26 cellular contexts compared by ENCODE assay signal in genomic region chr7:84207025-84207424, GRCh38. TPM values are rescaled to one million over a fixed set of nuclear protein-coding genes. Genes with fewer than 3 reads are reported as not detected.
A peak's percentile ranks its signal among the peaks of the same experiment; 100 is the strongest.
DNase-seq lines count a peak whose midpoint lies in the region; ATAC-seq and TF ChIP-seq lines count a peak whose summit lies in the region.
"Had no signal": no experiment of that assay in that cellular context is flagged by ENCODE, and none has a peak within 500 bp of the region (broad histone marks: within the 10 kb centered on the region; RNA-seq: fewer than 3 reads in every experiment).

No MANE protein-coding gene starts in this region.

- no peak overlapping the region for H3K4me2 ChIP-seq in SK-N-SH
- H3K4me2 ChIP-seq in PC-3 (ENCODE audit: low read length), result no peak overlapping the region
- H3K4me2 ChIP-seq: KMS-11 had no signal

- H3K27ac Mint-ChIP-seq in activated naive CD4-positive, alpha-beta T cell treated with anti-CD3 and anti-CD28 coated beads, Interleukin-2, amount 50 U/mL, for 72 hours, result no peak overlapping the region
- H3K27ac Mint-ChIP-seq: activated naive CD8-positive, alpha-beta T cell treated with anti-CD3 and anti-CD28 coated beads, Interleukin-2, amount 50 U/mL, for 24 hours; nephron; stimulated activated memory B cell treated with anti-CD40 and anti-IgM and Interleukin-4, amounts not matched to agents 10 μg/mL and 1 μg/mL and 100 μg/mL, for 72 hours; T-helper 17 cell had no signal

- TF ChIP-seq CTCF in SK-N-SH (IDR thresholded peaks at IDR 0.05), result no peak
- TF ChIP-seq CTCF in PC-3 (conservative IDR thresholded peaks at IDR 0.05; ENCODE audit: low read depth, low read length), result no peak
- TF ChIP-seq CTCF in foreskin keratinocyte (conservative IDR thresholded peaks at IDR 0.05), result no peak

- DNase-seq in SK-N-SH, result no peak
- DNase-seq in PC-3, result no peak
- DNase-seq in foreskin keratinocyte, result peak in 1 of 2 donors; percentile 55
- no peak for DNase-seq in left ventricle myocardium superior
- no peak for DNase-seq in activated naive CD4-positive, alpha-beta T cell treated with anti-CD3 and anti-CD28 coated beads, Interleukin-2, amount 50 U/mL, for 72 hours (ENCODE audit: low spot score in 2 of 2)
- DNase-seq: activated CD4-positive, alpha-beta T cell treated with anti-CD3 and anti-CD28 coated beads, Interleukin-2, amount 50 U/mL, for 1 hour; activated CD8-positive, alpha-beta memory T cell treated with anti-CD3 and anti-CD28 coated beads, Interleukin-2, amount 50 U/mL, for 48 hours; activated naive CD8-positive, alpha-beta T cell treated with anti-CD3 and anti-CD28 coated beads, Interleukin-2, amount 50 U/mL, for 24 hours; brain microvascular endothelial cell; GDM1; MV-4-11; NCI-H1930; NCI-H526; SIG-M5; stimulated activated CD4-positive, alpha-beta T cell treated with anti-CD3 and anti-CD28 coated beads, Interleukin-1b, Interleukin-23, amount 100 ng/mL, for 48 hours; T-helper 17 cell had no signal

- whole genome bisulfite sequencing in SK-N-SH (ENCODE audit: low lambda C conversion rate), result 89% methylated on average over 2 of the region's 2 CpGs

- TF ChIP-seq RAD21 in SK-N-SH (IDR thresholded peaks at IDR 0.05; ENCODE audit: low read length), result no peak

- H3K27me3 ChIP-seq in SK-N-SH (ENCODE audit: insufficient read depth) (no peaks in the 10 kb centered on the region), PC-3 (ENCODE audit: low read length) (no peaks in the 10 kb centered on the region), foreskin keratinocyte (no peaks in the 10 kb centered on the region)
- H3K27me3 ChIP-seq: brain microvascular endothelial cell, vagina had no signal

- H3K4me1 ChIP-seq in SK-N-SH (ENCODE audit: control insufficient read depth in 1 of 2, insufficient read depth in 2 of 2, low read depth in 1 of 2, low read length in 1 of 2) (peaks cover 0 to 6% of the 10 kb centered on the region in 2 experiments; a peak in 1 of 4 replicates), PC-3 (ENCODE audit: insufficient read depth, low read length) (peaks cover 5% of the 10 kb centered on the region; the same call in 1 of the 2 replicates), foreskin keratinocyte (peaks cover 12% of the 10 kb centered on the region)
- H3K4me1 ChIP-seq: prostate gland, vagina had no signal

- H3K9me3 Mint-ChIP-seq in activated naive CD4-positive, alpha-beta T cell treated with anti-CD3 and anti-CD28 coated beads, Interleukin-2, amount 50 U/mL, for 72 hours, result no peaks in the 10 kb centered on the region
- H3K9me3 Mint-ChIP-seq: activated naive CD8-positive, alpha-beta T cell treated with anti-CD3 and anti-CD28 coated beads, Interleukin-2, amount 50 U/mL, for 24 hours; nephron; stimulated activated memory B cell treated with anti-CD40 and anti-IgM and Interleukin-4, amounts not matched to agents 10 μg/mL and 1 μg/mL and 100 μg/mL, for 72 hours had no signal

- no peaks in the 10 kb centered on the region for H3K36me3 Mint-ChIP-seq in activated naive CD4-positive, alpha-beta T cell treated with anti-CD3 and anti-CD28 coated beads, Interleukin-2, amount 50 U/mL, for 72 hours
- H3K36me3 Mint-ChIP-seq: stimulated activated memory B cell treated with anti-CD40 and anti-IgM and Interleukin-4, amounts not matched to agents 10 μg/mL and 1 μg/mL and 100 μg/mL, for 72 hours had no signal

- ATAC-seq in SK-N-SH treated with all-trans-retinoic acid at 6 μM for 48 hours, result no peak
- ATAC-seq in PC-3, result peak; percentile 29; the same call in 1 of the 2 replicates
- ATAC-seq in foreskin keratinocyte, result peak; percentile 22
- no peak for ATAC-seq in left ventricle myocardium superior
- no peak for ATAC-seq in HG02852 (IDR thresholded peaks at IDR 0.05; ENCODE audit: unreplicated experiment)
- ATAC-seq in activated naive CD4-positive, alpha-beta T cell treated with anti-CD3 and anti-CD28 coated beads, Interleukin-2, amount 50 U/mL, for 72 hours, result no peak
- no peak for ATAC-seq in HG02870 (IDR thresholded peaks at IDR 0.05; ENCODE audit: unreplicated experiment)
- ATAC-seq: activated naive CD8-positive, alpha-beta T cell treated with anti-CD3 and anti-CD28 coated beads, Interleukin-2, amount 50 U/mL, for 24 hours; left lobe of liver; stimulated activated memory B cell treated with anti-CD40 and anti-IgM and Interleukin-4, amounts not matched to agents 10 μg/mL and 1 μg/mL and 100 μg/mL, for 72 hours; T-helper 17 cell had no signal

- H3K4me3 ChIP-seq in SK-N-SH (ENCODE audit: low read depth in 2 of 2, low read length in 1 of 2), result no peak overlapping the region
- H3K4me3 ChIP-seq in PC-3 (ENCODE audit: low read length), result no peak overlapping the region
- H3K4me3 ChIP-seq: prostate gland, vagina had no signal

- POLR2A ChIA-PET in SK-N-SH (lab: Yijun Ruan, JAX), result no interaction called here
- POLR2A ChIA-PET in PC-3 (lab: Charles Lee; ENCODE audit: unreplicated experiment), result no interaction called here

- H3K27ac ChIP-seq in SK-N-SH (ENCODE audit: low read depth in 2 of 2, low read length in 1 of 2), result no peak overlapping the region
- no peak overlapping the region for H3K27ac ChIP-seq in PC-3 (ENCODE audit: low read length)
- no peak overlapping the region for H3K27ac ChIP-seq in foreskin keratinocyte
- H3K27ac ChIP-seq: brain microvascular endothelial cell, C4-2B, KMS-11, prostate gland, vagina had no signal

- TF ChIP-seq EP300 in SK-N-SH (IDR thresholded peaks at IDR 0.05; ENCODE audit: borderline replicate concordance in 1 of 2, low read depth in 1 of 2, low read length in 1 of 2), result no peak

- no peaks in the 10 kb centered on the region for H3K9me2 ChIP-seq in SK-N-SH
- H3K9me2 ChIP-seq in PC-3 (replicated peaks; ENCODE audit: low read length), result no peaks in the 10 kb centered on the region

- CTCF ChIA-PET in SK-N-SH (lab: Yijun Ruan, JAX) (interaction anchor here (0.9 kb wide), 1 partner anchor 12 kb away, joined by 4 read pairs; the partner anchor contains the start of gene SEMA3A), PC-3 (lab: Charles Lee) (no interaction called here)

- BruUV-seq in PC-3 (replicated peaks; lab: Mats Ljungman, UMichigan), result no TSS peak

- H3F3A ChIP-seq in SK-N-SH (replicated peaks; ENCODE audit: insufficient read depth), result peaks cover 7% of the 10 kb centered on the region
- H3F3A ChIP-seq in PC-3 (ENCODE audit: low read length, unreplicated experiment), result no peaks in the 10 kb centered on the region

- no peak overlapping the region for H3K9ac ChIP-seq in SK-N-SH
- no peak overlapping the region for H3K9ac ChIP-seq in PC-3 (ENCODE audit: low read length)
- H3K9ac ChIP-seq: KMS-11 had no signal

- intact Hi-C loops in PC-3 (cut with micrococcal nuclease), result no loop called here
- intact Hi-C loops in left ventricle myocardium superior (cut with micrococcal nuclease), result no loop called here

- H4K20me1 ChIP-seq in SK-N-SH (ENCODE audit: insufficient read depth) (no peaks in the 10 kb centered on the region), PC-3 (ENCODE audit: low read length) (no peaks in the 10 kb centered on the region)

- H2AFZ ChIP-seq in SK-N-SH (ENCODE audit: low read depth) (peak overlapping the region; percentile 10; the same call in 1 of the 2 replicates), PC-3 (ENCODE audit: low read length) (no peak overlapping the region)

- H3K36me3 ChIP-seq in SK-N-SH (replicated peaks in 1 of 2; ENCODE audit: control insufficient read depth in 1 of 2, insufficient read depth in 2 of 2, low read length in 1 of 2) (no peaks in the 10 kb centered on the region), PC-3 (ENCODE audit: low read depth, low read length) (no peaks in the 10 kb centered on the region)
- H3K36me3 ChIP-seq: brain microvascular endothelial cell, prostate gland, vagina had no signal

- H3K79me2 ChIP-seq in SK-N-SH (ENCODE audit: insufficient read depth) (no peaks in the 10 kb centered on the region), PC-3 (ENCODE audit: low read length) (no peaks in the 10 kb centered on the region)

- H3K9me3 ChIP-seq in SK-N-SH (no peaks in the 10 kb centered on the region), PC-3 (ENCODE audit: low read length) (no peaks in the 10 kb centered on the region)
- H3K9me3 ChIP-seq: prostate gland, vagina had no signal

TF ChIP-seq in SK-N-SH, 30 proteins besides CTCF, POLR2A, EP300 and RAD21:
- no peak for TF ChIP-seq NRF1 (IDR thresholded peaks at IDR 0.05; ENCODE audit: low read depth, low read length)
- TF ChIP-seq ELF1 (IDR thresholded peaks at IDR 0.05), result no peak

TF ChIP-seq in SK-N-SH treated with all-trans-retinoic acid at 6 μM for 48 hours, 23 proteins besides CTCF, POLR2A, EP300 and RAD21 (continues in another document):
- TF ChIP-seq RARB (CRISPR knock-in tag; IDR thresholded peaks at IDR 0.05) (no peak), ZFP30 (CRISPR knock-in tag; IDR thresholded peaks at IDR 0.05) (no peak), PPARA (CRISPR knock-in tag; IDR thresholded peaks at IDR 0.05; ENCODE audit: borderline replicate concordance) (no peak), POU6F1 (CRISPR knock-in tag; IDR thresholded peaks at IDR 0.05; ENCODE audit: borderline replicate concordance, low read depth) (no peak), ISL1 (CRISPR knock-in tag; IDR thresholded peaks at IDR 0.05) (no peak)

RNA-seq across cellular contexts. Expression of gene SEMA3A, which starts 12.4 kb away (rescaled TPM):
- polyA plus RNA-seq in SK-N-SH (2012; rRNA removed) (15.9 and 16.5 TPM in 2 replicates), foreskin keratinocyte (0.66 and 1.0 TPM in 2 replicates)
- polyA plus RNA-seq in SK-N-SH (2012; cell fraction: cytosol; rRNA removed), result 19.7 and 22.3 TPM in 2 replicates
- polyA plus RNA-seq in SK-N-SH (2012; cell fraction: nucleus; rRNA removed), result 9.0 and 20.4 TPM in 2 replicates
- total RNA-seq in PC-3 (2014; rRNA removed) (13.7 and 16.9 TPM in 2 replicates), foreskin keratinocyte (3.2 and 4.6 TPM in 2 replicates), left ventricle myocardium superior (1.2 TPM)
- total RNA-seq in activated naive CD4-positive, alpha-beta T cell treated with anti-CD3 and anti-CD28 coated beads, Interleukin-2, amount 50 U/mL, for 72 hours, result 1 to 10 TPM; 1.7 to 2.3 TPM
- total RNA-seq: T-helper 17 cell had no signal

Comparison
In these comparisons a context has a peak if more than half of its experiments do, and no peak if none do; other contexts are left out.
1. ATAC-seq: peak in PC-3 (single experiment) and foreskin keratinocyte (single experiment); none in SK-N-SH treated with all-trans-retinoic acid at 6 μM for 48 hours (single experiment), left ventricle myocardium superior (single experiment), HG02852 (single experiment), activated naive CD4-positive, alpha-beta T cell treated with anti-CD3 and anti-CD28 coated beads, Interleukin-2, amount 50 U/mL, for 72 hours (0 of 2) and HG02870 (single experiment).